In genomic region chr5:32778403-32778802, GRCh38 we compare ENCODE assay signal across 24 cellular contexts.
"Had no signal": no experiment of that assay in that cellular context is flagged by ENCODE, and none has a peak within 500 bp of the region (broad histone marks: within the 10 kb centered on the region; RNA-seq: fewer than 3 reads in every experiment).

No MANE protein-coding gene starts in this region.

- H3K9me3 ChIP-seq: MG63, SJSA1 had no signal

- H3K27me3 ChIP-seq: MG63, SJSA1 had no signal

- DNase-seq: IMR-90; Karpas-422; KG1; MG63; NCI-H1092 treated with DMSO at 0.1 percent for 48 hours; NCI-H1436; NCI-H187; NCI-H2029; NCI-H2081 treated with DMSO at 0.1 percent for 48 hours; NCI-H2171; NCI-H226; NCI-H446; NCI-H510A; NCI-H524 treated with DMSO at 0.1 percent for 48 hours; NCI-H69; NCI-H774; NK-92 treated with Interleukin-12 subunit alpha and Interleukin-12 subunit beta, amount 100 ng/mL, for 24 hours; OCI-M1; Right ventricle myocardium superior; RPMI8226; SIG-M5 had no signal

- H3K4me3 ChIP-seq: MG63, SJSA1, SK-N-MC had no signal

- H3K27ac ChIP-seq: HL-60, SJSA1, SK-N-MC had no signal

- H3K36me3 ChIP-seq: MG63, SJSA1 had no signal
